Comparison of ENCODE assay signal across 12 cellular contexts in the genomic region with DNA sequence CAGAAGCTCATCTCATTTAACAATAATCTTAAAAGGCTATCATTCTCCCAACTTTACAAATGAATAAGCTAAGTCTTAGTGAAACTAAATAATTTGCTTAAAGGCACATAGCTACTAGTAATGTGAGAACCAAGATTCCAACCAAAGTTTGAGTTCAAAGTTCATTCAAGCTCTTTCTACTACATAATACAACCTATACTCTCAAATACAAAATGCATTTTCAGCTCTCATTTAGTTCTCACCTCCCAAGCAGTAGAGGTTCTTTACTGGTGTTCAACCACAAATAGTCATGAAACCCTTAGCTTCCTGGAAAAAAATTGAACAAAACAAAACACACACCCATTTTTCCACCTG. TPM values are rescaled to one million over a fixed set of nuclear protein-coding genes. Genes with fewer than 3 reads are reported as not detected.
DNase-seq lines count a peak whose midpoint lies in the region; ATAC-seq and TF ChIP-seq lines count a peak whose summit lies in the region.
"Had no signal": no experiment of that assay in that cellular context is flagged by ENCODE, and none has a peak within 500 bp of the region (broad histone marks: within the 10 kb centered on the region; RNA-seq: fewer than 3 reads in every experiment).

No MANE protein-coding gene starts in this region.

- ATAC-seq in GM19328 (IDR thresholded peaks at IDR 0.05; ENCODE audit: unreplicated experiment): peak; percentile 22
- peak; percentile 38 for ATAC-seq in HG02885 (IDR thresholded peaks at IDR 0.05; ENCODE audit: poor library complexity, unreplicated experiment)
- ATAC-seq: HCT116 had no signal

- no peaks in the 10 kb centered on the region for H3K27me3 Mint-ChIP-seq in CD8-positive, alpha-beta memory T cell
- H3K27me3 Mint-ChIP-seq: memory B cell had no signal

- TF ChIP-seq CTCF in esophagus squamous epithelium (IDR thresholded peaks at IDR 0.05): no peak

- H3K9me3 ChIP-seq in CD8-positive, alpha-beta memory T cell (ENCODE audit: low read length): no peaks in the 10 kb centered on the region
- H3K9me3 ChIP-seq in esophagus squamous epithelium: peaks cover 0 to 16% (median 15%) of the 10 kb centered on the region in 3 donors
- H3K9me3 ChIP-seq: thyroid gland had no signal

- no peaks in the 10 kb centered on the region for H3K27me3 ChIP-seq in CD8-positive, alpha-beta memory T cell (ENCODE audit: insufficient read depth, low read length, poor library complexity, severe bottlenecking)
- H3K27me3 ChIP-seq in esophagus squamous epithelium: no peaks in the 10 kb centered on the region
- H3K27me3 ChIP-seq: thyroid gland had no signal

- TF ChIP-seq POLR2A in esophagus squamous epithelium (IDR thresholded peaks at IDR 0.05): no peak

- intact Hi-C loops in esophagus squamous epithelium (cut with DNase I): no loop called here

- peaks cover 9 to 27% (median 20%) of the 10 kb centered on the region in 3 donors for H3K4me1 Mint-ChIP-seq in CD8-positive, alpha-beta memory T cell

- H3K4me3 ChIP-seq in CD8-positive, alpha-beta memory T cell (ENCODE audit: low read length): no peak overlapping the region
- no peak overlapping the region for H3K4me3 ChIP-seq in esophagus squamous epithelium
- H3K4me3 ChIP-seq: thyroid gland had no signal

- no peak for DNase-seq in CD8-positive, alpha-beta memory T cell
- peak; percentile 23 for DNase-seq in MV-4-11 (lab: John Stamatoyannopoulos, UW)
- DNase-seq in stimulated activated naive CD4-positive, alpha-beta T cell treated with Interleukin-2 at 50 U/mL for 16 hours (lab: John Stamatoyannopoulos, UW): no peak
- no peak for DNase-seq in NCI-H1417 (lab: John Stamatoyannopoulos, UW)
- DNase-seq in esophagus squamous epithelium (lab: John Stamatoyannopoulos, UW): no peak
- DNase-seq in NCI-H2081 treated with DMSO at 0.1 percent for 48 hours (lab: John Stamatoyannopoulos, UW): no peak
- DNase-seq: amniotic stem cell, thyroid gland had no signal

- POLR2A ChIA-PET in CD8-positive, alpha-beta memory T cell (lab: Charles Lee): interaction anchor here (1.1 to 4.2 kb wide), 2 partner anchors 40 to 43 kb away, joined by 4 to 40 read pairs; a partner anchor contains a TSS

- no peak overlapping the region for H3K4me3 Mint-ChIP-seq in CD8-positive, alpha-beta memory T cell
- H3K4me3 Mint-ChIP-seq: memory B cell had no signal

- CTCF ChIA-PET in CD8-positive, alpha-beta memory T cell (lab: Charles Lee): interaction anchor here (0.6 to 4.2 kb wide), 4 partner anchors 17 to 285 kb away, joined by 3 to 23 read pairs (median 3); a partner anchor contains a TSS

- peaks cover 0 to 2% (median 0%) of the 10 kb centered on the region in 3 donors for H3K36me3 Mint-ChIP-seq in CD8-positive, alpha-beta memory T cell
- H3K36me3 Mint-ChIP-seq: memory B cell had no signal

- peaks cover 30% of the 10 kb centered on the region for H3K4me1 ChIP-seq in CD8-positive, alpha-beta memory T cell (ENCODE audit: insufficient read depth, low read length)
- H3K4me1 ChIP-seq in esophagus squamous epithelium: no peaks in the 10 kb centered on the region
- H3K4me1 ChIP-seq: thyroid gland had no signal

- H3K36me3 ChIP-seq in CD8-positive, alpha-beta memory T cell (ENCODE audit: insufficient read depth, low read length): no peaks in the 10 kb centered on the region
- no peaks in the 10 kb centered on the region for H3K36me3 ChIP-seq in esophagus squamous epithelium
- H3K36me3 ChIP-seq: thyroid gland had no signal

- no peak overlapping the region for H3K27ac Mint-ChIP-seq in CD8-positive, alpha-beta memory T cell
- H3K27ac Mint-ChIP-seq: memory B cell had no signal

- H3K9me3 Mint-ChIP-seq in CD8-positive, alpha-beta memory T cell: peaks cover 0 to 3% (median 0%) of the 10 kb centered on the region in 5 donors
- H3K9me3 Mint-ChIP-seq: memory B cell had no signal

- peak overlapping the region; percentile 38 for H3K27ac ChIP-seq in CD8-positive, alpha-beta memory T cell (ENCODE audit: low read depth, low read length)
- H3K27ac ChIP-seq in esophagus squamous epithelium: no peak overlapping the region
- H3K27ac ChIP-seq: thyroid gland had no signal

RNA-seq across cellular contexts. Expression of a gene that starts 43.5 kb away (rescaled TPM):
- 10 to 100 TPM; 51.8 to 53.8 TPM for total RNA-seq in CD8-positive, alpha-beta memory T cell
- 7.6 TPM for polyA plus RNA-seq in CD8-positive, alpha-beta memory T cell
- 10 to 100 TPM in 1 of 4 donors, 1 to 10 TPM in 3; 1.4 to 14.3 (median 5.8) TPM for total RNA-seq in esophagus squamous epithelium
